1 cellular context compared by ENCODE assay signal in the genomic region with DNA sequence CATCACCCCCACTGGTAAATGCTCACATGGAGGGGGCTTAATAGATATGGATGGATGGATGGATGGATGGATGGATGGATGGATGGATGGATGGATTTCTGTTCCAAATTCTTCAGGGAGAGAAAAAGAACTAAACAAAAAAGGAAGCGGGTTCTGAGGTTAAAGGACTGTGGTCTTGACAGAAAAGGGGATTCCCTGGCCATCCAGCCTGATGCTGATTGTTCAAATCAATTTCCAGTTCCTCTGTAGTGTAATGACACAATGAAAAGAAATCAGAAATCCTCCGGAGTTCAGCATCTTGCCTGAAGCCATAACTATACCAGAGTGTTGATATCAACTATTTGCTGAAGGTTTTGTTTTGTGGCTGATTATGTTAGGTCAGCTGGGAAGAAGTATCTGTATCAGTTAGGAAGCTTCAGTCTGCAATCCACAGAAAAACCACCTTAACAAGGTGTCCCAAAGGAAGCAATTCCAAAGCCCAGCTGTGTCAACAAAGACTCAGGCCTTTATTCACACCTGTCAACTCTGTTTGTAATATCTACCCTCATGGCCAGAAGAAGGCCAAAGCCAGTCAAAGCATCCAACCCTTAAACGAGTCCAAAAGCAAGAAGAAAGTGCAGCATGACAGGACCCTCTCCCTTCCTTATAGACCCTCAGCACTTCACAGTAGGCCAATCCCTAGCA.
TF ChIP-seq lines count a peak whose summit lies in the region.

No MANE protein-coding gene starts in this region.

TF ChIP-seq in IMR-90, 13 proteins besides CTCF, POLR2A, EP300 and RAD21:
- TF ChIP-seq, protein P1, sequence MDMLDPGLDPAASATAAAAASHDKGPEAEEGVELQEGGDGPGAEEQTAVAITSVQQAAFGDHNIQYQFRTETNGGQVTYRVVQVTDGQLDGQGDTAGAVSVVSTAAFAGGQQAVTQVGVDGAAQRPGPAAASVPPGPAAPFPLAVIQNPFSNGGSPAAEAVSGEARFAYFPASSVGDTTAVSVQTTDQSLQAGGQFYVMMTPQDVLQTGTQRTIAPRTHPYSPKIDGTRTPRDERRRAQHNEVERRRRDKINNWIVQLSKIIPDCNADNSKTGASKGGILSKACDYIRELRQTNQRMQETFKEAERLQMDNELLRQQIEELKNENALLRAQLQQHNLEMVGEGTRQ (IDR thresholded peaks at IDR 0.05; ENCODE audit: low read depth, low read length), result no peak
- TF ChIP-seq MXI1 (IDR thresholded peaks at IDR 0.05; ENCODE audit: borderline replicate concordance, low read depth, low read length) (no peak), SMC3 (IDR thresholded peaks at IDR 0.05; ENCODE audit: low read depth, low read length) (no peak), BHLHE40 (IDR thresholded peaks at IDR 0.05; ENCODE audit: low read depth, low read length) (no peak), RCOR1 (IDR thresholded peaks at IDR 0.05; ENCODE audit: insufficient replicate concordance, low read length) (no peak), CEBPB (IDR thresholded peaks at IDR 0.05; ENCODE audit: low read depth, low read length) (no peak), RFX5 (IDR thresholded peaks at IDR 0.05; ENCODE audit: low read depth, low read length) (no peak), MAFK (IDR thresholded peaks at IDR 0.05; ENCODE audit: low read depth, low read length) (no peak), NFE2L2 (IDR thresholded peaks at IDR 0.05; ENCODE audit: low read depth, low read length) (no peak), CHD1 (IDR thresholded peaks at IDR 0.05; ENCODE audit: low read depth, low read length) (no peak), MAZ (IDR thresholded peaks at IDR 0.05; ENCODE audit: borderline replicate concordance, low read depth, low read length) (no peak), FOS (IDR thresholded peaks at IDR 0.05; ENCODE audit: low read depth, low read length) (no peak)
- TF ChIP-seq, protein P2, sequence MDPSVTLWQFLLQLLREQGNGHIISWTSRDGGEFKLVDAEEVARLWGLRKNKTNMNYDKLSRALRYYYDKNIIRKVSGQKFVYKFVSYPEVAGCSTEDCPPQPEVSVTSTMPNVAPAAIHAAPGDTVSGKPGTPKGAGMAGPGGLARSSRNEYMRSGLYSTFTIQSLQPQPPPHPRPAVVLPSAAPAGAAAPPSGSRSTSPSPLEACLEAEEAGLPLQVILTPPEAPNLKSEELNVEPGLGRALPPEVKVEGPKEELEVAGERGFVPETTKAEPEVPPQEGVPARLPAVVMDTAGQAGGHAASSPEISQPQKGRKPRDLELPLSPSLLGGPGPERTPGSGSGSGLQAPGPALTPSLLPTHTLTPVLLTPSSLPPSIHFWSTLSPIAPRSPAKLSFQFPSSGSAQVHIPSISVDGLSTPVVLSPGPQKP (IDR thresholded peaks at IDR 0.05; ENCODE audit: borderline replicate concordance, low read depth, low read length), result no peak
